Comparison of ENCODE assay signal across 10 cellular contexts in genomic region chr11:108278546-108278945, GRCh38. TPM values are rescaled to one million over a fixed set of nuclear protein-coding genes. Genes with fewer than 3 reads are reported as not detected.
DNase-seq lines count a peak whose midpoint lies in the region; ATAC-seq and TF ChIP-seq lines count a peak whose summit lies in the region.
"Had no signal": no experiment of that assay in that cellular context is flagged by ENCODE, and none has a peak within 500 bp of the region (broad histone marks: within the 10 kb centered on the region; RNA-seq: fewer than 3 reads in every experiment).

No MANE protein-coding gene starts in this region.

- peaks cover 12% of the 10 kb centered on the region for H3K27me3 Mint-ChIP-seq in glutamatergic neuron (ENCODE audit: unreplicated experiment)
- no peaks in the 10 kb centered on the region for H3K27me3 Mint-ChIP-seq in progenitor cell of endocrine pancreas

- no peaks in the 10 kb centered on the region for H3K9me3 ChIP-seq in HEK293 (ENCODE audit: control insufficient read depth, insufficient read depth, low read depth, low read length)
- H3K9me3 ChIP-seq: esophagus squamous epithelium had no signal

- DNase-seq in SK-MEL-5 (ENCODE audit: low read depth, low spot score) (peak; percentile 97), glutamatergic neuron (peak; percentile 71), progenitor cell of endocrine pancreas (ENCODE audit: low spot score, unreplicated experiment) (no peak), AG20443 (ENCODE audit: low spot score) (no peak), NCI-H748 treated with DMSO at 0.1 percent for 48 hours (lab: John Stamatoyannopoulos, UW) (no peak)
- DNase-seq: esophagus squamous epithelium had no signal

- H3K4me1 ChIP-seq in HEK293 (ENCODE audit: control insufficient read depth, insufficient read depth, low read length): no peaks in the 10 kb centered on the region

- in situ Hi-C loops in SK-MEL-5 (cut with HindIII; ENCODE audit: low pct_unique_long_range_greater_than_20kb, low sequenced_read_pairs): no loop called here

- H3K4me3 ChIP-seq in HEK293 (ENCODE audit: low read depth, low read length): no peak overlapping the region
- H3K4me3 ChIP-seq: esophagus squamous epithelium had no signal

- H3K27ac ChIP-seq in HEK293 (ENCODE audit: extremely low read depth, low read depth, low read length): no peak overlapping the region

- H3K36me3 ChIP-seq in HEK293 (ENCODE audit: control insufficient read depth in 2 of 2, insufficient read depth in 1 of 2, low read length in 2 of 2): peaks cover 0 to 49% of the 10 kb centered on the region in 2 experiments; a peak in 2 of 3 replicates

- H3K4me3 Mint-ChIP-seq in glutamatergic neuron (ENCODE audit: unreplicated experiment) (peak overlapping the region; percentile 70), progenitor cell of endocrine pancreas (ENCODE audit: low read depth) (peak overlapping the region; percentile 14)

- H3K27ac Mint-ChIP-seq in glutamatergic neuron (ENCODE audit: unreplicated experiment): peak overlapping the region; percentile 96
- H3K27ac Mint-ChIP-seq in progenitor cell of endocrine pancreas: peak overlapping the region; percentile 95

- CTCF ChIA-PET in HEK293 (lab: Yijun Ruan, JAX): interaction anchor here (0.5 to 0.9 kb wide), 2 partner anchors 370 to 372 kb away, joined by 3 to 4 read pairs; no protein-coding TSS in a partner anchor

- POLR2A ChIA-PET in HEK293 (lab: Yijun Ruan, JAX): no interaction called here

- peaks cover 26% of the 10 kb centered on the region for H3K9me3 Mint-ChIP-seq in glutamatergic neuron (ENCODE audit: unreplicated experiment)
- H3K9me3 Mint-ChIP-seq in progenitor cell of endocrine pancreas (ENCODE audit: low read depth): peaks cover 24% of the 10 kb centered on the region

- ATAC-seq in GM18867 (IDR thresholded peaks at IDR 0.05; ENCODE audit: unreplicated experiment): no peak
- ATAC-seq in GM21381 (IDR thresholded peaks at IDR 0.05; ENCODE audit: unreplicated experiment): no peak
- ATAC-seq: activated CD4-positive, CD25-positive, alpha-beta regulatory T cell treated with anti-CD3 and anti-CD28 coated beads, Interleukin-2, amount 50 U/mL, for 24 hours had no signal

- TF ChIP-seq CTCF in HEK293 (tag by site-specific recombination; IDR thresholded peaks at IDR 0.05): no peak
- TF ChIP-seq CTCF in glutamatergic neuron (IDR thresholded peaks at IDR 0.05; ENCODE audit: partially characterized antibody, unreplicated experiment): no peak
- TF ChIP-seq CTCF in progenitor cell of endocrine pancreas (IDR thresholded peaks at IDR 0.05; ENCODE audit: unreplicated experiment): no peak

- peaks cover 34% of the 10 kb centered on the region for H3K36me3 Mint-ChIP-seq in glutamatergic neuron (ENCODE audit: unreplicated experiment)
- peaks cover 40% of the 10 kb centered on the region for H3K36me3 Mint-ChIP-seq in progenitor cell of endocrine pancreas (ENCODE audit: insufficient read depth)

- H3K4me1 Mint-ChIP-seq in glutamatergic neuron (ENCODE audit: low read depth, unreplicated experiment): peaks cover 47% of the 10 kb centered on the region
- H3K4me1 Mint-ChIP-seq in progenitor cell of endocrine pancreas (ENCODE audit: low read depth): peaks cover 32% of the 10 kb centered on the region

TF ChIP-seq in HEK293, 187 proteins besides CTCF, POLR2A, EP300 and RAD21 (continues in another document):
- no peak for TF ChIP-seq ZSCAN5A (tag by site-specific recombination; IDR thresholded peaks at IDR 0.05)
- TF ChIP-seq FEZF1 (tag by site-specific recombination; IDR thresholded peaks at IDR 0.05): 0 out of 2 replicates have a peak, but pooled peaks have one; percentile 12
- no peak for TF ChIP-seq ZNF174 (tag by site-specific recombination; IDR thresholded peaks at IDR 0.05)
- TF ChIP-seq ZBTB48 (tag by site-specific recombination; IDR thresholded peaks at IDR 0.05): 0 out of 2 replicates have a peak, but pooled peaks have one; percentile 19
- TF ChIP-seq, protein P1, sequence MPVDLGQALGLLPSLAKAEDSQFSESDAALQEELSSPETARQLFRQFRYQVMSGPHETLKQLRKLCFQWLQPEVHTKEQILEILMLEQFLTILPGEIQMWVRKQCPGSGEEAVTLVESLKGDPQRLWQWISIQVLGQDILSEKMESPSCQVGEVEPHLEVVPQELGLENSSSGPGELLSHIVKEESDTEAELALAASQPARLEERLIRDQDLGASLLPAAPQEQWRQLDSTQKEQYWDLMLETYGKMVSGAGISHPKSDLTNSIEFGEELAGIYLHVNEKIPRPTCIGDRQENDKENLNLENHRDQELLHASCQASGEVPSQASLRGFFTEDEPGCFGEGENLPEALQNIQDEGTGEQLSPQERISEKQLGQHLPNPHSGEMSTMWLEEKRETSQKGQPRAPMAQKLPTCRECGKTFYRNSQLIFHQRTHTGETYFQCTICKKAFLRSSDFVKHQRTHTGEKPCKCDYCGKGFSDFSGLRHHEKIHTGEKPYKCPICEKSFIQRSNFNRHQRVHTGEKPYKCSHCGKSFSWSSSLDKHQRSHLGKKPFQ (tag by site-specific recombination; IDR thresholded peaks at IDR 0.05): peak; percentile 97
- 0 out of 2 replicates have a peak, but pooled peaks have one; percentile 25 for TF ChIP-seq KLF10 (tag by site-specific recombination; IDR thresholded peaks at IDR 0.05)
- no peak for TF ChIP-seq ZBTB1 (tag by site-specific recombination; IDR thresholded peaks at IDR 0.05)
- no peak for TF ChIP-seq KLF8 (tag by site-specific recombination; IDR thresholded peaks at IDR 0.05)
- TF ChIP-seq TRIM28 (IDR thresholded peaks at IDR 0.05; ENCODE audit: borderline replicate concordance, low read length): peak; percentile 53; the same call in 1 of the 2 replicates
- no peak for TF ChIP-seq ZNF670 (tag by site-specific recombination; IDR thresholded peaks at IDR 0.05; ENCODE audit: low read depth)
- no peak for TF ChIP-seq ZNF157 (tag by site-specific recombination; IDR thresholded peaks at IDR 0.05)
- TF ChIP-seq ZNF555 (tag by site-specific recombination; conservative IDR thresholded peaks at IDR 0.05): no peak
- TF ChIP-seq ZNF423 (tag by site-specific recombination; IDR thresholded peaks at IDR 0.05): no peak
- peak; percentile 82 for TF ChIP-seq WT1 (tag by site-specific recombination; IDR thresholded peaks at IDR 0.05)
- TF ChIP-seq, protein P2, sequence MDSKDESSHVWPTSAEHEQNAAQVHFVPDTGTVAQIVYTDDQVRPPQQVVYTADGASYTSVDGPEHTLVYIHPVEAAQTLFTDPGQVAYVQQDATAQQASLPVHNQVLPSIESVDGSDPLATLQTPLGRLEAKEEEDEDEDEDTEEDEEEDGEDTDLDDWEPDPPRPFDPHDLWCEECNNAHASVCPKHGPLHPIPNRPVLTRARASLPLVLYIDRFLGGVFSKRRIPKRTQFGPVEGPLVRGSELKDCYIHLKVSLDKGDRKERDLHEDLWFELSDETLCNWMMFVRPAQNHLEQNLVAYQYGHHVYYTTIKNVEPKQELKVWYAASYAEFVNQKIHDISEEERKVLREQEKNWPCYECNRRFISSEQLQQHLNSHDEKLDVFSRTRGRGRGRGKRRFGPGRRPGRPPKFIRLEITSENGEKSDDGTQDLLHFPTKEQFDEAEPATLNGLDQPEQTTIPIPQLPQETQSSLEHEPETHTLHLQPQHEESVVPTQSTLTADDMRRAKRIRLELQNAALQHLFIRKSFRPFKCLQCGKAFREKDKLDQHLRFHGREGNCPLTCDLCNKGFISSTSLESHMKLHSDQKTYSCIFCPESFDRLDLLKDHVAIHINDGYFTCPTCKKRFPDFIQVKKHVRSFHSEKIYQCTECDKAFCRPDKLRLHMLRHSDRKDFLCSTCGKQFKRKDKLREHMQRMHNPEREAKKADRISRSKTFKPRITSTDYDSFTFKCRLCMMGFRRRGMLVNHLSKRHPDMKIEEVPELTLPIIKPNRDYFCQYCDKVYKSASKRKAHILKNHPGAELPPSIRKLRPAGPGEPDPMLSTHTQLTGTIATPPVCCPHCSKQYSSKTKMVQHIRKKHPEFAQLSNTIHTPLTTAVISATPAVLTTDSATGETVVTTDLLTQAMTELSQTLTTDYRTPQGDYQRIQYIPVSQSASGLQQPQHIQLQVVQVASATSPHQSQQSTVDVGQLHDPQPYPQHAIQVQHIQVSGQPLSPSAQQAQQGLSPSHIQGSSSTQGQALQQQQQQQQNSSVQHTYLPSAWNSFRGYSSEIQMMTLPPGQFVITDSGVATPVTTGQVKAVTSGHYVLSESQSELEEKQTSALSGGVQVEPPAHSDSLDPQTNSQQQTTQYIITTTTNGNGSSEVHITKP (tag by site-specific recombination; IDR thresholded peaks at IDR 0.05): 0 out of 2 replicates have a peak, but pooled peaks have one; percentile 8
- TF ChIP-seq ZNF585B (tag by site-specific recombination; IDR thresholded peaks at IDR 0.05): no peak
- peak; percentile 81; the same call in 1 of the 2 replicates for TF ChIP-seq MZF1 (tag by site-specific recombination; IDR thresholded peaks at IDR 0.05; ENCODE audit: borderline replicate concordance)

RNA-seq across cellular contexts. Expression of gene ATM, which starts 55.7 kb away (rescaled TPM):
- 142 and 156 TPM in 2 replicates for total RNA-seq in SK-MEL-5 (2014; rRNA removed; shearing (Covaris generic))
- 65.5 and 65.8 TPM in 2 replicates for polyA plus RNA-seq in SK-MEL-5 (2015; cell fraction: cytosol; rRNA removed)
- 420 and 472 TPM in 2 replicates for polyA plus RNA-seq in SK-MEL-5 (2015; cell fraction: nucleus; rRNA removed)
- total RNA-seq in glutamatergic neuron (ENCODE audit: unreplicated experiment) (139 TPM), progenitor cell of endocrine pancreas (79.2 and 79.5 TPM in 2 replicates)

RNA-seq across cellular contexts. Expression of gene NPAT, which starts 56.1 kb away (rescaled TPM):
- total RNA-seq in SK-MEL-5 (2014; rRNA removed; shearing (Covaris generic)): 25.4 and 26.6 TPM in 2 replicates
- 12.5 and 17.5 TPM in 2 replicates for polyA plus RNA-seq in SK-MEL-5 (2015; cell fraction: cytosol; rRNA removed)
- 41.8 and 42.5 TPM in 2 replicates for polyA plus RNA-seq in SK-MEL-5 (2015; cell fraction: nucleus; rRNA removed)
- 16.3 TPM for total RNA-seq in glutamatergic neuron (ENCODE audit: unreplicated experiment)
- 20.6 and 21.0 TPM in 2 replicates for total RNA-seq in progenitor cell of endocrine pancreas

Comparison
In these comparisons a context has a peak if more than half of its experiments do, and no peak if none do; other contexts are left out.
1. DNase-seq: peak in SK-MEL-5 (single experiment) and glutamatergic neuron (single experiment); none in progenitor cell of endocrine pancreas (single experiment), AG20443 (single experiment) and NCI-H748 treated with DMSO at 0.1 percent for 48 hours (single experiment).